Comparison of ENCODE assay signal across 19 cellular contexts in the genomic region with DNA sequence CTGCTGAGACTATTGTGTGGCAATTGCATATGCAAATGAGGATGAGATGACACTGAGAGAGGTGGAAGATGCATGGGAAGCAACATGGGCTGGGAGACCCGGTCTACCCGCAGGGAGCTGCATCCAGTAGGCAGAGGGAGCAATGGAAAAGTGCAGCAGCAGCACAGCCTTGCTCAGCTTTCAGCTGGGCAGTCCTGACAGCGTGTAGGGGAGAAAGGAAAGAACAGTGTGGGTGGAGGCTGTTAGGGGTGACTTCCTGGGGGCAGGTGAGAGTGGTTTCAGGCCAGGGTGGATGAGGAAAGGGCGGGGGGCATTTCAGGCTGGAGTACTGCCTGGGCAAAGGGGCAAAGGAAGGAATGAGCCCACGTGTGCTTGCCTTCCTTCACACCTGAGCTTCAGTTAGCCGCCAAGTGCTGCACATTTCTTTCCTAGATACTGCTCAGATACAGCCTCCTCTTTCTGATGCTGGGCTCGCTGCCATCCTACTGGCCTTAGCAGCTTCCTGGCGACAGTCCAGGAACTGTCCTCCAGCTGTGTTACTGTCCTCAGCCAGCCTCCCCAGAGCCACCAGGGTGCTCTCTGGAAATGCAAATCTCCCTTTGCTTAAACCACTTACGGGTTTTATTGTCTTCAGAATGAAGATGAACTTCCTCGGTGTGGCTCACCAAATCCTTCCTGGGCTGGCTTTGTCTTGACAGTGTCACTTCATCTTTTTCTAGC.
DNase-seq lines count a peak whose midpoint lies in the region; ATAC-seq and TF ChIP-seq lines count a peak whose summit lies in the region.
"Had no signal": no experiment of that assay in that cellular context is flagged by ENCODE, and none has a peak within 500 bp of the region (broad histone marks: within the 10 kb centered on the region; RNA-seq: fewer than 3 reads in every experiment).

No MANE protein-coding gene starts in this region.

- H3K9me3 ChIP-seq in WERI-Rb-1 (ENCODE audit: severe bottlenecking), result no peaks in the 10 kb centered on the region
- no peaks in the 10 kb centered on the region for H3K9me3 ChIP-seq in testis
- no peaks in the 10 kb centered on the region for H3K9me3 ChIP-seq in CD4-positive, alpha-beta T cell (ENCODE audit: control insufficient read depth, low read length)
- H3K9me3 ChIP-seq: prostate gland had no signal

- no peaks in the 10 kb centered on the region for H3K4me1 Mint-ChIP-seq in stimulated activated naive CD8-positive, alpha-beta T cell treated with anti-CD3 and anti-CD28 coated beads, Interleukin-15, amount 100 ng/mL, for 72 hours
- H3K4me1 Mint-ChIP-seq in CD4-positive, alpha-beta T cell (ENCODE audit: low read depth), result no peaks in the 10 kb centered on the region
- H3K4me1 Mint-ChIP-seq: activated naive CD8-positive, alpha-beta T cell treated with anti-CD3 and anti-CD28 coated beads, Interleukin-2, amount 50 U/mL, for 24 hours had no signal

- H3K36me3 ChIP-seq in WERI-Rb-1, result no peaks in the 10 kb centered on the region
- no peaks in the 10 kb centered on the region for H3K36me3 ChIP-seq in testis (ENCODE audit: low read depth, missing control alignments)
- H3K36me3 ChIP-seq: prostate gland had no signal

- intact Hi-C loops in testis (cut with DNase I; ENCODE audit: low total_unique reads), result no loop called here
- intact Hi-C loops in CD4-positive, alpha-beta T cell (cut with DNase I, micrococcal nuclease), result no loop called here

- POLR2A ChIA-PET in CD4-positive, alpha-beta T cell (lab: Charles Lee), result no interaction called here

- no peak for DNase-seq in stimulated activated naive CD8-positive, alpha-beta T cell treated with anti-CD3 and anti-CD28 coated beads, Interleukin-15, amount 100 ng/mL, for 72 hours
- DNase-seq in stimulated activated naive CD8-positive, alpha-beta T cell treated with anti-CD3 and anti-CD28 coated beads, Interleukin-15, Interleukin-2, amounts not matched to agents 100 U/mL and 50 U/mL, for 24 hours, result no peak
- DNase-seq in NCI-H2029 (lab: John Stamatoyannopoulos, UW), result peak; percentile 57
- peak; percentile 26 for DNase-seq in WERI-Rb-1
- DNase-seq in testis, result peak; percentile 25
- no peak for DNase-seq in effector CD8-positive, alpha-beta T cell (lab: John Stamatoyannopoulos, UW)
- no peak for DNase-seq in CD4-positive, alpha-beta T cell
- DNase-seq: activated naive CD8-positive, alpha-beta T cell treated with anti-CD3 and anti-CD28 coated beads, Interleukin-2, amount 50 U/mL, for 24 hours; AML-193; cortex of kidney; GF-D8; NCI-H1436; stimulated activated CD4-positive, alpha-beta T cell treated with anti-CD3 and anti-CD28 coated beads, Interleukin-2, amount 100 ng/mL, for 48 hours; stimulated activated naive CD4-positive, alpha-beta T cell treated with Interleukin-2 at 50 U/mL for 16 hours; T-helper 9 cell had no signal

- H3K27me3 ChIP-seq in WERI-Rb-1 (ENCODE audit: insufficient read depth, low read depth, severe bottlenecking) (no peaks in the 10 kb centered on the region), testis (no peaks in the 10 kb centered on the region)
- no peaks in the 10 kb centered on the region for H3K27me3 ChIP-seq in CD4-positive, alpha-beta T cell (ENCODE audit: control insufficient read depth, insufficient read depth, low read length)

- H3K9me3 Mint-ChIP-seq in stimulated activated naive CD8-positive, alpha-beta T cell treated with anti-CD3 and anti-CD28 coated beads, Interleukin-15, amount 100 ng/mL, for 72 hours, result no peaks in the 10 kb centered on the region
- H3K9me3 Mint-ChIP-seq in CD4-positive, alpha-beta T cell, result no peaks in the 10 kb centered on the region
- H3K9me3 Mint-ChIP-seq: activated naive CD8-positive, alpha-beta T cell treated with anti-CD3 and anti-CD28 coated beads, Interleukin-2, amount 50 U/mL, for 24 hours had no signal

- 67 to 68% methylated on average over 10 of the region's 10 CpGs for WGBS in testis, 2 donors

- TF ChIP-seq POLR2A in testis (IDR thresholded peaks at IDR 0.05), result no peak

- H3K27me3 Mint-ChIP-seq in stimulated activated naive CD8-positive, alpha-beta T cell treated with anti-CD3 and anti-CD28 coated beads, Interleukin-15, amount 100 ng/mL, for 72 hours, result no peaks in the 10 kb centered on the region
- peaks cover 7% of the 10 kb centered on the region for H3K27me3 Mint-ChIP-seq in CD4-positive, alpha-beta T cell
- H3K27me3 Mint-ChIP-seq: activated naive CD8-positive, alpha-beta T cell treated with anti-CD3 and anti-CD28 coated beads, Interleukin-2, amount 50 U/mL, for 24 hours had no signal

- H3K36me3 Mint-ChIP-seq in CD4-positive, alpha-beta T cell (ENCODE audit: low read depth), result no peaks in the 10 kb centered on the region

- no peak overlapping the region for H3K4me3 ChIP-seq in WERI-Rb-1 (ENCODE audit: low read depth, low read length)
- no peak overlapping the region for H3K4me3 ChIP-seq in testis
- H3K4me3 ChIP-seq: PC-9, prostate gland had no signal

- H3K4me1 ChIP-seq in testis, result no peaks in the 10 kb centered on the region
- H3K4me1 ChIP-seq: prostate gland had no signal

- CTCF ChIA-PET in CD4-positive, alpha-beta T cell (lab: Charles Lee), result no interaction called here

- no peak overlapping the region for H3K27ac ChIP-seq in WERI-Rb-1
- H3K27ac ChIP-seq in testis, result no peak overlapping the region
- H3K27ac ChIP-seq in CD4-positive, alpha-beta T cell (ENCODE audit: low read depth, low read length), result no peak overlapping the region
- H3K27ac ChIP-seq: HL-60, PC-9, prostate gland had no signal

- peak overlapping the region in 1 of 2 donors; percentile 17 for H3K27ac Mint-ChIP-seq in stimulated activated naive CD8-positive, alpha-beta T cell treated with anti-CD3 and anti-CD28 coated beads, Interleukin-15, amount 100 ng/mL, for 72 hours
- no peak overlapping the region for H3K27ac Mint-ChIP-seq in CD4-positive, alpha-beta T cell
- H3K27ac Mint-ChIP-seq: activated naive CD8-positive, alpha-beta T cell treated with anti-CD3 and anti-CD28 coated beads, Interleukin-2, amount 50 U/mL, for 24 hours had no signal

- TF ChIP-seq CTCF in WERI-Rb-1 (IDR thresholded peaks at IDR 0.05; ENCODE audit: low read depth, low read length), result no peak
- TF ChIP-seq CTCF in testis (IDR thresholded peaks at IDR 0.05), result no peak
- TF ChIP-seq CTCF in CD4-positive, alpha-beta T cell (IDR thresholded peaks at IDR 0.05), result no peak

- H3K4me3 Mint-ChIP-seq in stimulated activated naive CD8-positive, alpha-beta T cell treated with anti-CD3 and anti-CD28 coated beads, Interleukin-15, amount 100 ng/mL, for 72 hours, result no peak overlapping the region
- no peak overlapping the region for H3K4me3 Mint-ChIP-seq in CD4-positive, alpha-beta T cell
- H3K4me3 Mint-ChIP-seq: activated naive CD8-positive, alpha-beta T cell treated with anti-CD3 and anti-CD28 coated beads, Interleukin-2, amount 50 U/mL, for 24 hours had no signal

- peak; percentile 36 for ATAC-seq in stimulated activated naive CD8-positive, alpha-beta T cell treated with anti-CD3 and anti-CD28 coated beads, Interleukin-15, amount 100 ng/mL, for 72 hours
- no peak for ATAC-seq in stimulated activated naive CD8-positive, alpha-beta T cell treated with anti-CD3 and anti-CD28 coated beads, Interleukin-15, Interleukin-2, amounts not matched to agents 100 U/mL and 50 U/mL, for 24 hours
- no peak for ATAC-seq in GM19035 (IDR thresholded peaks at IDR 0.05; ENCODE audit: unreplicated experiment)
- no peak for ATAC-seq in CD4-positive, alpha-beta T cell (ENCODE audit: poor library complexity)
- ATAC-seq: activated naive CD8-positive, alpha-beta T cell treated with anti-CD3 and anti-CD28 coated beads, Interleukin-2, amount 50 U/mL, for 24 hours had no signal

Comparison
In these comparisons a context has a peak if more than half of its experiments do, and no peak if none do; other contexts are left out.
1. DNase-seq: peak in NCI-H2029 (single experiment), WERI-Rb-1 (single experiment) and testis (single experiment); none in stimulated activated naive CD8-positive, alpha-beta T cell treated with anti-CD3 and anti-CD28 coated beads, Interleukin-15, amount 100 ng/mL, for 72 hours (0 of 2), stimulated activated naive CD8-positive, alpha-beta T cell treated with anti-CD3 and anti-CD28 coated beads, Interleukin-15, Interleukin-2, amounts not matched to agents 100 U/mL and 50 U/mL, for 24 hours (single experiment), effector CD8-positive, alpha-beta T cell (single experiment) and CD4-positive, alpha-beta T cell (0 of 10).